ENCODE assay signal across 8 cellular contexts in the genomic region with DNA sequence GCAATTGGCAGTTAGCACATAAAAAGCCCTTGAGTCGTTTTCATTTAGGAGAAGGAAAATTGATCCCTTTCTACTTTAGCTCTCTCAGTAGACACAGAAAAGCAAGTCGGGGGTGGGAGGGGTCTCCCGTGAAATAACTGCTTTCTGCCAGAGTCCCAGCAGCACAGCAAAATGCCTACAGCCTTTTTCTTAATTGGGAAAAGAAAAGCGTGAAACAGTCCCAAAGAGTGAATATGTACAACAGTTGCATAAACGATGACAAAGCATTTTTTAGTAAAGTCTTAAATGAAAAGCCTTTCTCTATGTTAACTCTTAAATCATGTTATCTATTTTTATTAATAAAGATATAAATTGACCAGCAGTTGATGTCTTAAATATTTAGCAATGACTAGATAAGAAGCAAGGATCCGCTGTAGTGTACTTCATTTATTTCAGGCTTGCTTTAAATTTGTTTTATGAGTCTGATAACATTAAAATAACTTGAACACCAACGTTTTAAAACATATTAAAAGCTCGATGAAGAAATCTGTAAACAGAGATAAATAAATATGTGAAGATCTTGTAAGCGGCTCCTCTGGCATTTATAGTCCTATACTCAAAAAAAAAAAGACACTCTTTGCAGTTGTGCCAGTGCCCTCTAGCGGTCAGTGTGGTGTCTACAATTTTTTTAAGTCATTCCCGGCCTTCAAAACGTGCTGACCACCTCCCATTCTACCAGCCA. TPM values are rescaled to one million over a fixed set of nuclear protein-coding genes. Genes with fewer than 3 reads are reported as not detected.
DNase-seq lines count a peak whose midpoint lies in the region; ATAC-seq, FAIRE-seq and TF ChIP-seq lines count a peak whose summit lies in the region.

No MANE protein-coding gene starts in this region.

- ATAC-seq in A549 (peak; percentile 76 to 89; a peak in 5 of 6 replicates), Panc1 (no peak), gastroesophageal sphincter (no peak)

- no TSS peak for BruUV-seq in Panc1 (replicated peaks; lab: Mats Ljungman, UMichigan)

- H3K9me3 ChIP-seq in A549 = no peaks in the 10 kb centered on the region
- no peaks in the 10 kb centered on the region for H3K9me3 ChIP-seq in Panc1 (ENCODE audit: control insufficient read depth, insufficient read depth, low read depth, low read length)
- H3K9me3 ChIP-seq in gastroesophageal sphincter = no peaks in the 10 kb centered on the region
- no peaks in the 10 kb centered on the region for H3K9me3 ChIP-seq in trophoblast cell (ENCODE audit: insufficient read depth, low read depth, low read length)
- no peaks in the 10 kb centered on the region for H3K9me3 ChIP-seq in vagina

- no peak overlapping the region for H2BK120ac ChIP-seq in trophoblast cell (ENCODE audit: insufficient read depth, low read length, poor library complexity)

- no peaks in the 10 kb centered on the region for H3K79me2 ChIP-seq in trophoblast cell (ENCODE audit: control insufficient read depth, insufficient read depth, low read length, poor library complexity)

- peak; percentile 77 to 84 for TF ChIP-seq RAD21 in A549 (conservative IDR thresholded peaks at IDR 0.05 in 1 of 2, IDR thresholded peaks at IDR 0.05 in 1 of 2)

- WGBS in A549 (ENCODE audit: missing lambda C conversion rate) = 19% methylated on average over 12 of the region's 12 CpGs
- 14 to 25% methylated on average over 11 to 12 of the region's 12 CpGs for WGBS in gastroesophageal sphincter (ENCODE audit: low coverage in 1 of 2), 2 donors
- WGBS in trophoblast cell (ENCODE audit: extremely low coverage, insufficient coverage, insufficient read length) = no CpG with 5 or more reads among the region's 12 CpGs

- peaks cover 5% of the 10 kb centered on the region; the same call in 2 of the 3 replicates for H3K4me1 ChIP-seq in A549
- H3K4me1 ChIP-seq in Panc1 (ENCODE audit: control insufficient read depth, insufficient read depth, low read length) = no peaks in the 10 kb centered on the region; the same call in 1 of the 2 replicates
- peaks cover 0 to 6% (median 0%) of the 10 kb centered on the region in 3 donors for H3K4me1 ChIP-seq in gastroesophageal sphincter
- H3K4me1 ChIP-seq in trophoblast cell (ENCODE audit: control insufficient read depth in 1 of 2, insufficient read depth in 2 of 2, low read length in 2 of 2) = no peaks in the 10 kb centered on the region
- H3K4me1 ChIP-seq in vagina = peaks cover 5% of the 10 kb centered on the region

- H3K9ac ChIP-seq in trophoblast cell (ENCODE audit: low read length) = no peak overlapping the region

- no peak overlapping the region for H3K4ac ChIP-seq in trophoblast cell (ENCODE audit: low read depth, low read length)

- POLR2A ChIA-PET in A549 (lab: Yijun Ruan, JAX) = interaction anchor here (0.7 kb wide), 1 partner anchor 482 kb away, joined by 3 read pairs; no protein-coding TSS in a partner anchor
- POLR2A ChIA-PET in Panc1 (lab: Charles Lee) = interaction anchor here (0.6 kb wide), 1 partner anchor 119 kb away, joined by 16 read pairs; no protein-coding TSS in a partner anchor

- no peak overlapping the region for H2BK12ac ChIP-seq in trophoblast cell (ENCODE audit: low read length)

- H2BK5ac ChIP-seq in trophoblast cell (ENCODE audit: low read depth, low read length, poor library complexity) = no peak overlapping the region

- H3K23ac ChIP-seq in trophoblast cell (ENCODE audit: low read length) = no peak overlapping the region

- no peak overlapping the region for H2AK5ac ChIP-seq in trophoblast cell (ENCODE audit: low read length)

- peak overlapping the region; percentile 68 for H3K4me2 ChIP-seq in A549
- H3K4me2 ChIP-seq in trophoblast cell (ENCODE audit: low read length) = no peak overlapping the region

- TF ChIP-seq CTCF in A549 (IDR thresholded peaks at IDR 0.05) (peak; percentile 84), GM13976 (IDR thresholded peaks at IDR 0.05; ENCODE audit: borderline replicate concordance, control extremely low read depth, extremely low read depth, insufficient read depth, missing control alignments) (peak; percentile 59), Panc1 (IDR thresholded peaks at IDR 0.05) (peak; percentile 90), gastroesophageal sphincter (IDR thresholded peaks at IDR 0.05) (peak; percentile 45 to 75 (median 64)), vagina (IDR thresholded peaks at IDR 0.05) (peak; percentile 34 to 71 (median 68))

- DNase-seq in A549 (ENCODE audit: low read depth in 1 of 2, low spot score in 1 of 2) (peak; percentile 18 to 82), GM13976 (ENCODE audit: low spot score) (peak; percentile 56), KG1 (lab: John Stamatoyannopoulos, UW) (peak; percentile 65), Panc1 (ENCODE audit: low read depth, low spot score) (peak; percentile 47), trophoblast cell (peak; percentile 55 to 92), vagina (ENCODE audit: extremely low spot score in 2 of 2) (no peak)
- DNase-seq in activated T-helper 9 cell treated with anti-CD3 and anti-CD28 coated beads, Interleukin-2, amount 50 U/mL, for 16 hours (ENCODE audit: low read depth) = peak; percentile 21

- CTCF ChIA-PET in A549 (lab: Yijun Ruan, JAX) = interaction anchor here (0.6 to 1.7 kb wide), 30 partner anchors 8 to 1797 kb away, joined by 3 to 11 read pairs (median 4); no protein-coding TSS in a partner anchor
- CTCF ChIA-PET in Panc1 (lab: Charles Lee) = interaction anchor here (0.7 kb wide), 2 partner anchors 649 to 1459 kb away, joined by 3 to 5 read pairs; no protein-coding TSS in a partner anchor

- no peak for FAIRE-seq in A549 (lab: Jason Lieb, UNC)

- H3K18ac ChIP-seq in trophoblast cell (ENCODE audit: low read length) = no peak overlapping the region

- in situ Hi-C loops in GM13976 (cut with MboI; ENCODE audit: low sequenced_read_pairs, unreplicated experiment) = no loop called here
- in situ Hi-C loops in Panc1 (cut with HindIII; ENCODE audit: low pct_unique_long_range_greater_than_20kb, low sequenced_read_pairs) = no loop called here

- H4K12ac ChIP-seq in trophoblast cell (ENCODE audit: low read depth, low read length) = no peak overlapping the region

- H3K27me3 ChIP-seq in Panc1 (ENCODE audit: control insufficient read depth, insufficient read depth, low read length) (no peaks in the 10 kb centered on the region), gastroesophageal sphincter (no peaks in the 10 kb centered on the region), trophoblast cell (ENCODE audit: insufficient read depth, low read length) (no peaks in the 10 kb centered on the region), vagina (no peaks in the 10 kb centered on the region)

- peak overlapping the region; percentile 43 to 71; a peak in 4 of 6 replicates for H3K27ac ChIP-seq in A549
- no peak overlapping the region for H3K27ac ChIP-seq in Panc1 (ENCODE audit: low read length)
- H3K27ac ChIP-seq in gastroesophageal sphincter = no peak overlapping the region
- no peak overlapping the region for H3K27ac ChIP-seq in trophoblast cell (ENCODE audit: low read depth, low read length)
- no peak overlapping the region for H3K27ac ChIP-seq in vagina

- H3K14ac ChIP-seq in trophoblast cell (ENCODE audit: low read length) = no peak overlapping the region

- TF ChIP-seq POLR2A in A549 (IDR thresholded peaks at IDR 0.05; ENCODE audit: low read length) = no peak
- no peak for TF ChIP-seq POLR2A in gastroesophageal sphincter (IDR thresholded peaks at IDR 0.05)
- no peak for TF ChIP-seq POLR2A in vagina (IDR thresholded peaks at IDR 0.05)

- no peaks in the 10 kb centered on the region for H3K79me1 ChIP-seq in trophoblast cell (ENCODE audit: low read length)

- no peak overlapping the region for H4K8ac ChIP-seq in trophoblast cell (ENCODE audit: low read depth, low read length)

- no peak overlapping the region for H2AFZ ChIP-seq in trophoblast cell (ENCODE audit: insufficient read depth, low read length, poor library complexity)

- H3K36me3 ChIP-seq in Panc1 (ENCODE audit: control insufficient read depth, insufficient read depth, low read length) (no peaks in the 10 kb centered on the region), gastroesophageal sphincter (no peaks in the 10 kb centered on the region), trophoblast cell (ENCODE audit: control insufficient read depth in 1 of 2, insufficient read depth in 2 of 2, low read length in 2 of 2) (no peaks in the 10 kb centered on the region), vagina (no peaks in the 10 kb centered on the region)

- H3K4me3 ChIP-seq in A549 = peak overlapping the region; percentile 20; the same call in 1 of the 3 replicates
- no peak overlapping the region for H3K4me3 ChIP-seq in Panc1 (ENCODE audit: low read depth in 2 of 2, low read length in 2 of 2)
- H3K4me3 ChIP-seq in gastroesophageal sphincter = no peak overlapping the region
- no peak overlapping the region for H3K4me3 ChIP-seq in trophoblast cell (ENCODE audit: low read depth, low read length)
- H3K4me3 ChIP-seq in vagina = no peak overlapping the region

- TF ChIP-seq EP300 in A549 (IDR thresholded peaks at IDR 0.05) (no peak), gastroesophageal sphincter (IDR thresholded peaks at IDR 0.05) (no peak)

- no peak overlapping the region for H4K91ac ChIP-seq in trophoblast cell (ENCODE audit: low read depth, low read length)

- intact Hi-C loops in Panc1 (cut with micrococcal nuclease; ENCODE audit: unreplicated experiment) = loop anchor here (10.0 kb wide), 1 partner anchor 305 kb away; no protein-coding TSS in a partner anchor
- intact Hi-C loops in vagina (cut with DNase I) = no loop called here

TF ChIP-seq in A549, 52 proteins besides CTCF, POLR2A, EP300 and RAD21:
- TF ChIP-seq MAFK (IDR thresholded peaks at IDR 0.05; ENCODE audit: partially characterized antibody) (peak; percentile 93), CEBPB (IDR thresholded peaks at IDR 0.05) (no peak), SMC3 (IDR thresholded peaks at IDR 0.05) (peak; percentile 74), FOSL2 (IDR thresholded peaks at IDR 0.05) (no peak), FOSL2 (CRISPR knock-in tag; IDR thresholded peaks at IDR 0.05) (no peak)

RNA-seq across cellular contexts. Expression of gene ATIC, which starts 42.3 kb away (rescaled TPM):
- polyA plus RNA-seq in A549 (2011; rRNA removed) (328 and 353 TPM in 2 replicates), A549 (2017; fragmentation: RNase III; extraction: RNeasy Plus Mini Kit Qiagen cat#74134 plus additional on column Dnase treatment) (294 to 325 TPM (median 298 TPM) in 3 replicates)
- polyA plus RNA-seq in A549 (2012; cell fraction: cytosol; rRNA removed) = 165 and 183 TPM in 2 replicates
- polyA plus RNA-seq in A549 (2012; cell fraction: nucleus; rRNA removed) = 109 and 174 TPM in 2 replicates
- 313 and 331 TPM in 2 replicates for polyA minus RNA-seq in A549 (2011; rRNA and poly(A)+ RNA removed)
- total RNA-seq in Panc1 (2021; ENCODE audit: unreplicated experiment) (223 TPM), gastroesophageal sphincter (10 to 100 TPM; 29.3 to 45.6 (median 38.9) TPM), vagina (75.6 TPM)
- polyA plus RNA-seq in Panc1 (2012; ENCODE audit: insufficient read length) = 206 TPM
- 268 and 278 TPM in 2 replicates for polyA plus RNA-seq in trophoblast cell (2013)

Comparison
In these comparisons a context has a peak if more than half of its experiments do, and no peak if none do; other contexts are left out.
1. ATAC-seq: peak in A549 (2 of 2); none in Panc1 (single experiment) and gastroesophageal sphincter (single experiment).
2. DNase-seq: peak in A549 (2 of 2), GM13976 (single experiment), KG1 (single experiment), Panc1 (single experiment), activated T-helper 9 cell treated with anti-CD3 and anti-CD28 coated beads, Interleukin-2, amount 50 U/mL, for 16 hours (single experiment) and trophoblast cell (2 of 2); none in vagina (0 of 2).
3. H3K27ac ChIP-seq: peak in A549 (2 of 2); none in Panc1 (single experiment), gastroesophageal sphincter (0 of 4), trophoblast cell (single experiment) and vagina (single experiment).
4. Peak in every context shown above with its lines, with median percentiles within 50 percentile points of each other: CTCF ChIP-seq.